In genomic region chr17:55341432-55341831, GRCh38 we compare ENCODE assay signal across 13 cellular contexts.
DNase-seq lines count a peak whose midpoint lies in the region; ATAC-seq and TF ChIP-seq lines count a peak whose summit lies in the region.
"Had no signal": no experiment of that assay in that cellular context is flagged by ENCODE, and none has a peak within 500 bp of the region (broad histone marks: within the 10 kb centered on the region; RNA-seq: fewer than 3 reads in every experiment).

No MANE protein-coding gene starts in this region.

- POLR2A ChIA-PET in T-cell (lab: Charles Lee) = no interaction called here

- no peak for TF ChIP-seq CTCF in epithelial cell of esophagus (IDR thresholded peaks at IDR 0.05; ENCODE audit: insufficient read depth, low read depth, low read length, missing control alignments)

- peak; percentile 63 for DNase-seq in GM03348 (ENCODE audit: low spot score)
- peak; percentile 11 for DNase-seq in epithelial cell of esophagus (ENCODE audit: low read depth)
- DNase-seq in DMS79 treated with DMSO at 0.1 percent for 48 hours (lab: John Stamatoyannopoulos, UW) = no peak
- no peak for DNase-seq in T-cell
- DNase-seq: amniotic stem cell, GF-D8, NCI-H1436 treated with DMSO at 0.1 percent for 48 hours had no signal

- ATAC-seq in GM18909 (IDR thresholded peaks at IDR 0.05; ENCODE audit: poor library complexity, unreplicated experiment) (peak; percentile 59), HG03520 (IDR thresholded peaks at IDR 0.05; ENCODE audit: unreplicated experiment) (peak; percentile 60), GM19395 (IDR thresholded peaks at IDR 0.05; ENCODE audit: unreplicated experiment) (no peak), T-cell (replicated peaks in 1 of 4) (no peak), GM21447 (IDR thresholded peaks at IDR 0.05; ENCODE audit: unreplicated experiment) (no peak)

- H3K4me3 ChIP-seq in epithelial cell of esophagus (ENCODE audit: low read length) = no peak overlapping the region

- CTCF ChIA-PET in T-cell (lab: Charles Lee) = no interaction called here

- H3K9me3 Mint-ChIP-seq in T-cell = peaks cover 0 to 5% (median 4%) of the 10 kb centered on the region in 3 donors

- no peak overlapping the region for H3K4me3 Mint-ChIP-seq in T-cell
- H3K4me3 Mint-ChIP-seq: CD4-positive, CD25-positive, alpha-beta regulatory T cell; memory B cell had no signal

- H3K4me1 Mint-ChIP-seq in T-cell = peaks cover 24 to 58% (median 26%) of the 10 kb centered on the region in 3 donors
- H3K4me1 Mint-ChIP-seq: memory B cell had no signal

- H3K27me3 Mint-ChIP-seq in T-cell = peaks cover 8 to 15% of the 10 kb centered on the region in 2 donors

- no peaks in the 10 kb centered on the region for H3K36me3 Mint-ChIP-seq in T-cell
- H3K36me3 Mint-ChIP-seq: CD4-positive, CD25-positive, alpha-beta regulatory T cell had no signal

- peak overlapping the region in 1 of 2 donors; percentile 32 for H3K27ac Mint-ChIP-seq in T-cell
- H3K27ac Mint-ChIP-seq: memory B cell had no signal

Comparison
In these comparisons a context has a peak if more than half of its experiments do, and no peak if none do; other contexts are left out.
1. DNase-seq: peak in GM03348 (single experiment) and epithelial cell of esophagus (single experiment); none in DMS79 treated with DMSO at 0.1 percent for 48 hours (single experiment) and T-cell (0 of 34).
2. ATAC-seq: peak in GM18909 (single experiment) and HG03520 (single experiment); none in GM19395 (single experiment), T-cell (0 of 4) and GM21447 (single experiment).